24 cellular contexts compared by ENCODE assay signal in the genomic region with DNA sequence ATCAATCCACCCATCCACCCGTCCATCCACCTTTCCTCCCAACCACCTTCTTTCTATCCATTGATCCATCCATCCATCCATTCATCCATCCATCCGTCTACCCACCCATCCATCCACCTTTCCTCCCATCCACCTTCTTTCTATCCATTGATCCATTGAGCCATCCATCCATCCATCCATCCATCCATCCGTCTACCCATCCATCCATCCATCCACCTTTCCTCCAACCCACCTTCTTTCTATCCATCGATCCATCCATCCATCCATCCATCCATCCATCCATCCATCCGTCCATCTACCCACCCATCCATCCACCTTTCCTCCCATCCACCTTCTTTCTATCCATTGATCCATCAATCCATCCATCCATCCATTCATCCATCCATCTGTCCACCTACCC. TPM values are rescaled to one million over a fixed set of nuclear protein-coding genes. Genes with fewer than 3 reads are reported as not detected.
"Had no signal": no experiment of that assay in that cellular context is flagged by ENCODE, and none has a peak within 500 bp of the region (broad histone marks: within the 10 kb centered on the region; RNA-seq: fewer than 3 reads in every experiment).

No MANE protein-coding gene starts in this region.

- H3K9me3 ChIP-seq: SK-N-SH had no signal

- H3K27ac ChIP-seq: KMS-11 had no signal

- H3K9ac ChIP-seq: KMS-11, SK-N-SH had no signal

- H3K4me2 ChIP-seq: KMS-11, SK-N-SH had no signal

- DNase-seq: IMR-90, Kasumi-1, MM.1S, NCI-H1092 treated with DMSO at 0.1 percent for 48 hours, NCI-H1436, NCI-H187, NCI-H2029, NCI-H2081 treated with DMSO at 0.1 percent for 48 hours, NCI-H2171, NCI-H226, NCI-H446, NCI-H510A, NCI-H524 treated with DMSO at 0.1 percent for 48 hours, NCI-H69, NCI-H774, RPMI8226, SIG-M5, SK-N-SH, SW 1271 had no signal

- ATAC-seq: HepG2 had no signal

RNA-seq across cellular contexts. Expression of gene EDN2, which starts 5.1 kb away (rescaled TPM):
- total RNA-seq: HepG2, HT1080, IMR-90, M059J, SK-MEL-5 had no signal
